8 cellular contexts compared by ENCODE assay signal in genomic region chr15:97473615-97474014, GRCh38.
"Had no signal": no experiment of that assay in that cellular context is flagged by ENCODE, and none has a peak within 500 bp of the region (broad histone marks: within the 10 kb centered on the region; RNA-seq: fewer than 3 reads in every experiment).

No MANE protein-coding gene starts in this region.

- FAIRE-seq: HepG2, HTR-8/SVneo, K562 had no signal

- H3K4me3 ChIP-seq: K562 had no signal

- ATAC-seq: HepG2, K562 had no signal

- H3K4me2 ChIP-seq: KMS-11 had no signal

- H3K9ac ChIP-seq: KMS-11 had no signal

- DNase-seq: IMR-90, KBM-7, KG1 had no signal

- H3K27ac ChIP-seq: HL-60, KMS-11 had no signal
